Comparison of ENCODE assay signal across 26 cellular contexts in genomic region chr12:95999484-95999883, GRCh38.
"Had no signal": no experiment of that assay in that cellular context is flagged by ENCODE, and none has a peak within 500 bp of the region (broad histone marks: within the 10 kb centered on the region; RNA-seq: fewer than 3 reads in every experiment).

No MANE protein-coding gene starts in this region.

- DNase-seq: heart right ventricle; islet precursor cell; left ventricle myocardium superior; lower lobe of right lung; mammary epithelial cell; mesendoderm; naive B cell; natural killer cell; nephron progenitor cell; ovary; sigmoid colon; small intestine; spleen; stimulated activated CD4-positive, alpha-beta T cell treated with anti-CD3 and anti-CD28 coated beads, Interleukin-2, amount 100 ng/mL, for 48 hours; stimulated activated CD4-positive, alpha-beta T cell treated with anti-CD3 and anti-CD28 coated beads, Interleukin-4, amount 100 ng/mL, for 4 hours; stimulated activated CD8-positive, alpha-beta memory T cell treated with anti-CD3 and anti-CD28 coated beads, Interleukin-4, amount 100 ng/mL, for 48 hours; stimulated activated naive B cell treated with anti-CD40 and anti-IgM and Interleukin-4, amounts not matched to agents 10 μg/mL and 1 μg/mL and 100 μg/mL, for 72 hours; stimulated activated naive CD8-positive, alpha-beta T cell treated with anti-CD3 and anti-CD28 coated beads, Interleukin-15, Interleukin-2, amounts not matched to agents 100 U/mL and 50 U/mL, for 24 hours; stomach; testis; thyroid gland; transverse colon; upper lobe of left lung had no signal

- H3K27me3 Mint-ChIP-seq: naive B cell; progenitor cell of endocrine pancreas; stimulated activated naive B cell treated with anti-CD40 and anti-IgM and Interleukin-4, amounts not matched to agents 10 μg/mL and 1 μg/mL and 100 μg/mL, for 72 hours had no signal

- H3K4me3 Mint-ChIP-seq: mesothelial cell of epicardium; naive B cell; natural killer cell; nephron progenitor cell; neural progenitor cell; stimulated activated naive B cell treated with anti-CD40 and anti-IgM and Interleukin-4, amounts not matched to agents 10 μg/mL and 1 μg/mL and 100 μg/mL, for 72 hours had no signal

- H3K9me3 Mint-ChIP-seq: mesothelial cell of epicardium; naive B cell; natural killer cell; nephron progenitor cell; neural progenitor cell; stimulated activated naive B cell treated with anti-CD40 and anti-IgM and Interleukin-4, amounts not matched to agents 10 μg/mL and 1 μg/mL and 100 μg/mL, for 72 hours had no signal

- H3K27ac Mint-ChIP-seq: mesothelial cell of epicardium; natural killer cell; nephron progenitor cell; neural progenitor cell; progenitor cell of endocrine pancreas; stimulated activated naive B cell treated with anti-CD40 and anti-IgM and Interleukin-4, amounts not matched to agents 10 μg/mL and 1 μg/mL and 100 μg/mL, for 72 hours had no signal
